In the genomic region with DNA sequence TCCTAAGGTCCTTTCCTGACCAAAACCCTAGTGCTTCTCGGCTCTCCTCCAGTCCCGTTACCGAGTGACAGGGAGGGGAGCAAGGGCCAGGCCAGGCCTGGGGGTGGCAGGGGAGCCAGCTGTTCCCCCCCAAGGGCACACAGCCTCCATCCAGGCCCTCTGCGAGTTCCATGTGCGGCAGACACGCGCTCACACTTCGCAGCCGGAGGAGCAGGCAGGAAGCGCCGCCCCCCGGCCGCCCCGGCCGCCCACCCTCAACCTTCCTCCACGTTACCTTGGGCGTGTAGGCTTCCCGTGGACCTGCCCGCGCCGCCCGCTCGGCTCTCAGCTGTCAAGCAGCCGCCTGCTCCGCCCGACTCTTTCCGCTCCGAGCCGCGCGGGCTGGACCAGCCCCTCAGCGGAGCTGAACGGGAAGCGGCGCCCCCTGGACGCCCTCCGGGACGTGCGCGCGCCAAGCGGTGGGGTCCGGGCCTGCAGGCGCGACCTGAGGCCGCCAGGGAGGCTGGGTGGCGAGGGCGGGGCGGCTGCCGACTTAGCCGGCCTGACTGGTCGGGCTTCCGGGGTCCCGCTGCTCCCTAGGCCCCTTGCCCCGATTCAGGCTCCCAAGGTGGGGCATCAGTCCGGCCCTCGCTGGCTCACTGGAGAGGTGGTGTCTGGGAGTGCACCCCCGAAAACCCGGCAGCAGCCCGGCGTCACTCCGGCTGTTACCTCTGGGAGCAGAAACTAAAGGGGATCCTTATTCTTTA, we compare ENCODE assay signal across 8 cellular contexts. TPM values are rescaled to one million over a fixed set of nuclear protein-coding genes. Genes with fewer than 3 reads are reported as not detected.
DNase-seq lines count a peak whose midpoint lies in the region; FAIRE-seq and TF ChIP-seq lines count a peak whose summit lies in the region.

Gene CRACR2A, minus strand, starts transcription at position 369 of the 746 bp plus-strand sequence. CDS start 56,110 bp downstream, outside the sequence.

- peaks cover 28% of the 10 kb centered on the region for H3K27me3 Mint-ChIP-seq in HFFc6 (ENCODE audit: insufficient read depth)
- H3K27me3 Mint-ChIP-seq in activated CD4-positive, alpha-beta T cell treated with anti-CD3 and anti-CD28 coated beads, Interleukin-2, amount 10 ng/mL, durations not matched to agents 24 days and 14 days = no peaks in the 10 kb centered on the region

- no peaks in the 10 kb centered on the region for H3K27me3 ChIP-seq in mucosa of rectum (ENCODE audit: control insufficient read depth in 2 of 2, insufficient read depth in 2 of 2, low read length in 2 of 2)

- H3K36me3 ChIP-seq in mucosa of rectum (ENCODE audit: control insufficient read depth in 2 of 2, insufficient read depth in 2 of 2, low read length in 2 of 2) = no peaks in the 10 kb centered on the region

- intact Hi-C loops in activated CD4-positive, alpha-beta T cell treated with anti-CD3 and anti-CD28 coated beads, Interleukin-2, amount 10 ng/mL, durations not matched to agents 24 days and 14 days (cut with micrococcal nuclease) = loop anchor here (1.0 to 10.0 kb wide), 9 partner anchors 25 to 958 kb away; partner anchors contain the start of genes AKAP3, CCND2, FKBP4 and NDUFA9

- no peaks in the 10 kb centered on the region for H3K9me3 Mint-ChIP-seq in HFFc6
- no peaks in the 10 kb centered on the region for H3K9me3 Mint-ChIP-seq in activated CD4-positive, alpha-beta T cell treated with anti-CD3 and anti-CD28 coated beads, Interleukin-2, amount 10 ng/mL, durations not matched to agents 24 days and 14 days

- TF ChIP-seq CTCF in HFFc6 (IDR thresholded peaks at IDR 0.05) = peak; percentile 66

- H3K4me3 Mint-ChIP-seq in HFFc6 = peak within 1 kb of the TSS; percentile 45; the same call in 1 of the 2 replicates
- H3K4me3 Mint-ChIP-seq in activated CD4-positive, alpha-beta T cell treated with anti-CD3 and anti-CD28 coated beads, Interleukin-2, amount 10 ng/mL, durations not matched to agents 24 days and 14 days = peak within 1 kb of the TSS; percentile 90

- peak; percentile 51; the same call in 1 of the 2 replicates for TF ChIP-seq POLR2A in GM12891 (IDR thresholded peaks at IDR 0.05; ENCODE audit: low read depth, low read length)

- H3K36me3 Mint-ChIP-seq in HFFc6 (ENCODE audit: low read depth) = no peaks in the 10 kb centered on the region
- H3K36me3 Mint-ChIP-seq in activated CD4-positive, alpha-beta T cell treated with anti-CD3 and anti-CD28 coated beads, Interleukin-2, amount 10 ng/mL, durations not matched to agents 24 days and 14 days (ENCODE audit: low read depth) = peaks cover 37% of the 10 kb centered on the region

- H3K9me3 ChIP-seq in mucosa of rectum (ENCODE audit: control insufficient read depth in 2 of 2, low read length in 2 of 2) = no peaks in the 10 kb centered on the region

- peaks cover 6% of the 10 kb centered on the region; the same call in 1 of the 2 replicates for H3K4me1 Mint-ChIP-seq in HFFc6 (ENCODE audit: low read depth)
- peaks cover 47% of the 10 kb centered on the region for H3K4me1 Mint-ChIP-seq in activated CD4-positive, alpha-beta T cell treated with anti-CD3 and anti-CD28 coated beads, Interleukin-2, amount 10 ng/mL, durations not matched to agents 24 days and 14 days

- FAIRE-seq in GM12891 (lab: Jason Lieb, UNC) = no peak

- H3K4me1 ChIP-seq in mucosa of rectum (ENCODE audit: control insufficient read depth in 2 of 2, insufficient read depth in 2 of 2, low read length in 2 of 2) = peaks cover 18 to 50% of the 10 kb centered on the region in 2 donors

- H3K4me3 ChIP-seq in mucosa of rectum (ENCODE audit: low read length in 2 of 2) = peak within 1 kb of the TSS; percentile 77 to 84

- H3K27ac Mint-ChIP-seq in HFFc6 = no peak within 1 kb of the TSS
- H3K27ac Mint-ChIP-seq in activated CD4-positive, alpha-beta T cell treated with anti-CD3 and anti-CD28 coated beads, Interleukin-2, amount 10 ng/mL, durations not matched to agents 24 days and 14 days = peak within 1 kb of the TSS; percentile 98

- H3K27ac ChIP-seq in mucosa of rectum (ENCODE audit: low read depth in 2 of 2, low read length in 2 of 2) = peak within 1 kb of the TSS; percentile 75 to 86

- peak within 1 kb of the TSS; percentile 68 to 82 for H3K9ac ChIP-seq in mucosa of rectum (ENCODE audit: low read depth in 1 of 2, low read length in 2 of 2)

- DNase-seq in GM12891 (ENCODE audit: insufficient read length, low spot score) = peak; percentile 85
- no peak for DNase-seq in HFFc6
- peak; percentile 59 for DNase-seq in NCI-H1092 (lab: John Stamatoyannopoulos, UW)
- DNase-seq in activated CD4-positive, alpha-beta T cell treated with anti-CD3 and anti-CD28 coated beads, Interleukin-2, amount 10 ng/mL, durations not matched to agents 24 days and 14 days = peak; percentile 96
- DNase-seq in effector CD8-positive, alpha-beta T cell (lab: John Stamatoyannopoulos, UW) = peak; percentile 76
- DNase-seq in stimulated activated CD8-positive, alpha-beta memory T cell treated with anti-CD3 and anti-CD28 coated beads, Interleukin-7, amount 100 ng/mL, for 24 hours (ENCODE audit: low read depth) = peak; percentile 59
- DNase-seq in mesenteric fat pad (ENCODE audit: low spot score) = no peak

TF ChIP-seq in GM12891, 5 proteins besides CTCF, POLR2A, EP300 and RAD21:
- TF ChIP-seq POLR2AphosphoS5 (IDR thresholded peaks at IDR 0.05; ENCODE audit: low read depth, low read length) (peak; percentile 53; the same call in 1 of the 2 replicates), SPI1 (IDR thresholded peaks at IDR 0.05; ENCODE audit: low read depth, low read length) (no peak)

RNA-seq across cellular contexts. Expression of gene CRACR2A, which starts in this region (rescaled TPM):
- 6.4 TPM for polyA plus RNA-seq in GM12891 (2012; ENCODE audit: low read depth, missing spikeins)
- total RNA-seq in HFFc6 (2021; fragmentation: NEBNext Ultra II Directional; extraction: Animal tissue kit (Norgen Biotek cat#: 25700)) = under 1 TPM; 0.13 to 0.37 (median 0.18) TPM
- total RNA-seq in activated CD4-positive, alpha-beta T cell treated with anti-CD3 and anti-CD28 coated beads, Interleukin-2, amount 10 ng/mL, durations not matched to agents 24 days and 14 days = 26.6 and 27.0 TPM in 2 replicates
- total RNA-seq in mesenteric fat pad = 4.7 TPM

Comparison
In these comparisons a context has a peak if more than half of its experiments do, and no peak if none do; other contexts are left out.
1. DNase-seq: peak in GM12891 (single experiment), NCI-H1092 (single experiment), activated CD4-positive, alpha-beta T cell treated with anti-CD3 and anti-CD28 coated beads, Interleukin-2, amount 10 ng/mL, durations not matched to agents 24 days and 14 days (single experiment), effector CD8-positive, alpha-beta T cell (single experiment) and stimulated activated CD8-positive, alpha-beta memory T cell treated with anti-CD3 and anti-CD28 coated beads, Interleukin-7, amount 100 ng/mL, for 24 hours (single experiment); none in HFFc6 (single experiment) and mesenteric fat pad (single experiment).